8 cellular contexts compared by ENCODE assay signal in the genomic region with DNA sequence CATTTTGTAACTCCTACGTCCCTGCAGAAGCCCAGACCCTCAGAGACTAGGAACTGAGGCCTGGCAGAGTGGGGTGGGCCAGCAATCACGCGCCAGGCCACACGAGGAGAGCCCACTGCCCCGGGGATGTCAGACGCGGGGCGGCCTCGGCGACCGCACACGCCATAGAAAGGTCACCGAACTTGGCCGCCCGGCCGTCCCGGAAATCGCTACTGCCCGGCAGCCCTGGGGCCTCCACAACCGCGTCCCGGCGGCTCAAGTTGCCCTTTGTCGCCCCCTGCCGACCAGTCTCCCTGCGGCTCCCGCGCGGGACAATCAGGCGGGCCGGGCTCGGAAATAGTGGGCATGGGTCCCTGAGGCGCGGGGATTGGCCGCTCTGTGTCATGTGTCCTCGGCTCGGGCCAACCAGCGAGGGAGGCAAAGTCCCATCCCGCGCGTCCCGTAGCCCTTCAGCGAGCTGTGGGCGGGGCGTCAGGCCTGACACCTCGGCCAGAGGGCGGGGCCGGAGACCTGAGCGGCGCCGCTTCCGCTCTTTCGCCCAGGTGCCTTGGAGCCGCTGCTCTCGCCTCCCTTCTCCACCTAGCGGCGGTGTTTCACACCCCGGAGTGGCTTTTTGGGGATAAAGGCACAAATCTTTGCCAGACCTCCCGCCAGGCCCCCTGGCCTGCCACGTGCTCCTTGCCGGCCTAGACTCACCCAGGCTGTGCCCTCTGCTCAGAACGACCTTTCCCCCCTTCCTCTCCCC. TPM values are rescaled to one million over a fixed set of nuclear protein-coding genes. Genes with fewer than 3 reads are reported as not detected.
DNase-seq lines count a peak whose midpoint lies in the region; ATAC-seq and TF ChIP-seq lines count a peak whose summit lies in the region.

No MANE protein-coding gene starts in this region.

- DNase-seq in COR-L47 (lab: John Stamatoyannopoulos, UW) (peak; percentile 100), GM20000 (ENCODE audit: low spot score) (peak; percentile 99), HT-29 (ENCODE audit: low spot score) (peak; percentile 97), mesendoderm (peak; percentile 99)
- peak; percentile 99 for DNase-seq in NK-92 treated with Interleukin-12 subunit alpha and Interleukin-12 subunit beta, amount 100 ng/mL, for 24 hours (lab: John Stamatoyannopoulos, UW)
- DNase-seq in activated CD8-positive, alpha-beta memory T cell treated with anti-CD3 and anti-CD28 coated beads for 48 hours (ENCODE audit: low read depth in 2 of 3, low spot score in 2 of 3): peak; percentile 99 to 100 (median 100)
- peak; percentile 98 to 99 (median 99) for DNase-seq in effector memory CD8-positive, alpha-beta T cell
- peak; percentile 98 for DNase-seq in stimulated activated CD8-positive, alpha-beta memory T cell treated with anti-CD3 and anti-CD28 coated beads, Interleukin-15, amount 100 ng/mL, for 1 hour (ENCODE audit: low read depth)

- peak overlapping the region; percentile 81 to 91 for H3K27ac Mint-ChIP-seq in effector memory CD8-positive, alpha-beta T cell

- peak overlapping the region; percentile 70 for H3K18ac ChIP-seq in mesendoderm (ENCODE audit: low read length)

- no peak overlapping the region for H3K23ac ChIP-seq in mesendoderm (ENCODE audit: low read length)

- WGBS in mesendoderm (ENCODE audit: extremely low coverage, insufficient coverage, low lambda C conversion rate): no CpG with 5 or more reads among the region's 62 CpGs

- H3K4me3 Mint-ChIP-seq in effector memory CD8-positive, alpha-beta T cell: peak overlapping the region; percentile 72 to 80

- TF ChIP-seq CTCF in GM20000 (IDR thresholded peaks at IDR 0.05; ENCODE audit: extremely low read depth, missing control alignments): peak; percentile 89

- H3K9ac ChIP-seq in mesendoderm (ENCODE audit: low read length): peak overlapping the region; percentile 70

- no peak overlapping the region for H2BK5ac ChIP-seq in mesendoderm (ENCODE audit: low read length)

- no peak overlapping the region for H2AK5ac ChIP-seq in mesendoderm (ENCODE audit: low read length)

- no peaks in the 10 kb centered on the region for H3K79me1 ChIP-seq in mesendoderm (ENCODE audit: low read length)

- no peak overlapping the region for H3K27ac ChIP-seq in mesendoderm (ENCODE audit: low read depth, low read length)

- ATAC-seq in effector memory CD8-positive, alpha-beta T cell (replicated peaks): peak; percentile 98

- peak overlapping the region; percentile 93 for H4K8ac ChIP-seq in mesendoderm (ENCODE audit: low read depth, low read length)

- H3K79me2 ChIP-seq in mesendoderm (ENCODE audit: control insufficient read depth, insufficient read depth, low read length): no peaks in the 10 kb centered on the region

- H3K56ac ChIP-seq in mesendoderm (ENCODE audit: low read length): peak overlapping the region; percentile 84

- H3K4me2 ChIP-seq in mesendoderm (ENCODE audit: low read length): peak overlapping the region; percentile 46

- H3K9me3 Mint-ChIP-seq in effector memory CD8-positive, alpha-beta T cell: no peaks in the 10 kb centered on the region

- H3K4me3 ChIP-seq in mesendoderm (ENCODE audit: low read length): no peak overlapping the region

- no peak overlapping the region for H2BK120ac ChIP-seq in mesendoderm (ENCODE audit: low read depth, low read length)

- no peaks in the 10 kb centered on the region for H3K36me3 Mint-ChIP-seq in effector memory CD8-positive, alpha-beta T cell (ENCODE audit: insufficient read depth)

- peaks cover 7 to 12% of the 10 kb centered on the region in 2 donors for H3K4me1 Mint-ChIP-seq in effector memory CD8-positive, alpha-beta T cell (ENCODE audit: low read depth in 2 of 2)

- H3K27me3 ChIP-seq in mesendoderm (ENCODE audit: insufficient read depth, low read length, poor library complexity): no peaks in the 10 kb centered on the region

- H3K27me3 Mint-ChIP-seq in effector memory CD8-positive, alpha-beta T cell: no peaks in the 10 kb centered on the region

- peak overlapping the region; percentile 92 for H3K4ac ChIP-seq in mesendoderm (ENCODE audit: low read depth, low read length)

- peaks cover 3% of the 10 kb centered on the region for H3K4me1 ChIP-seq in mesendoderm (ENCODE audit: control insufficient read depth, low read depth, low read length)

- no peak overlapping the region for H2BK15ac ChIP-seq in mesendoderm (replicated peaks; ENCODE audit: low read depth)

- H4K5ac ChIP-seq in mesendoderm (ENCODE audit: low read length): peak overlapping the region; percentile 33

- H3K36me3 ChIP-seq in mesendoderm (ENCODE audit: control insufficient read depth, insufficient read depth, low read length): no peaks in the 10 kb centered on the region

RNA-seq across cellular contexts. Expression of a gene that starts 33.4 kb away (rescaled TPM):
- total RNA-seq in HT-29 (2014; rRNA removed; shearing (Covaris generic)): 87.3 and 94.2 TPM in 2 replicates
- polyA plus RNA-seq in mesendoderm (2013, experiment 1 of 2): 0.03 TPM
- polyA plus RNA-seq in mesendoderm (2013, experiment 2 of 2): 0.03 TPM

RNA-seq across cellular contexts. Expression of a gene that starts 46.1 kb away (rescaled TPM):
- total RNA-seq in HT-29 (2014; rRNA removed; shearing (Covaris generic)): 62.7 and 63.2 TPM in 2 replicates
- 150 TPM for polyA plus RNA-seq in mesendoderm (2013, experiment 1 of 2)
- 152 TPM for polyA plus RNA-seq in mesendoderm (2013, experiment 2 of 2)
